29 cellular contexts compared by ENCODE assay signal in the genomic region with DNA sequence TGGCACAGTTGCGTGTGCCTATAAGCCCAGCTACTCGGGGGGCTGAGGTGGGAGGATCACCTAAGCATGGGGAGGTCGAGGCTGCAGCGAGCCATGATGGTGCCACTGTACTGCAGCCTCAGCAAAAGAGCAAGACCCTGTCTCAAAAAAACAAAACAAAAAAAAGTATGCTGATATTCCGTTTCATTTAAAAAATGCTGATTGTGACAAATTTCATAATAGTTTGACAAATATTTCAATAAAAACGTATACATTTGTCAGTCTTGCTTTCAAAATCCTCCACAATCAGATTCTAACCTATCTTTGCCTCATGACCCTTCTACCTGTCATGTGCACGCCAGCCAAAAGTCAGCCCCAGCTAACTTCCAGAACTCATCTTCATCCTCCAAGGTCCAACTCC.
"Had no signal": no experiment of that assay in that cellular context is flagged by ENCODE, and none has a peak within 500 bp of the region (broad histone marks: within the 10 kb centered on the region; RNA-seq: fewer than 3 reads in every experiment).

No MANE protein-coding gene starts in this region.

- H3K36me3 ChIP-seq: left ventricle myocardium inferior, neural progenitor cell, ovary, right atrium auricular region, stomach, thyroid gland, transverse colon, upper lobe of left lung, vagina had no signal

- H3K27me3 Mint-ChIP-seq: naive B cell; stimulated activated naive B cell treated with anti-CD40 and anti-IgM and Interleukin-4, amounts not matched to agents 10 μg/mL and 1 μg/mL and 100 μg/mL, for 72 hours had no signal

- H3K4me1 ChIP-seq: left ventricle myocardium inferior, right atrium auricular region, stomach, testis, thyroid gland, transverse colon, vagina had no signal

- H3K27me3 ChIP-seq: neural progenitor cell, ovary, right atrium auricular region, testis, thyroid gland, upper lobe of left lung, vagina had no signal

- H3K4me3 Mint-ChIP-seq: immature natural killer cell; mesothelial cell of epicardium; naive B cell; natural killer cell; nephron progenitor cell; neural progenitor cell; stimulated activated naive B cell treated with anti-CD40 and anti-IgM and Interleukin-4, amounts not matched to agents 10 μg/mL and 1 μg/mL and 100 μg/mL, for 72 hours had no signal

- H3K36me3 Mint-ChIP-seq: immature natural killer cell; mesothelial cell of epicardium; naive B cell; natural killer cell; stimulated activated naive B cell treated with anti-CD40 and anti-IgM and Interleukin-4, amounts not matched to agents 10 μg/mL and 1 μg/mL and 100 μg/mL, for 72 hours had no signal

- FAIRE-seq: islet of Langerhans, kidney had no signal

- H3K27ac Mint-ChIP-seq: immature natural killer cell; mesothelial cell of epicardium; naive B cell; natural killer cell; nephron progenitor cell; neural progenitor cell; progenitor cell of endocrine pancreas; stimulated activated naive B cell treated with anti-CD40 and anti-IgM and Interleukin-4, amounts not matched to agents 10 μg/mL and 1 μg/mL and 100 μg/mL, for 72 hours had no signal

- H3K9me3 Mint-ChIP-seq: immature natural killer cell; mesothelial cell of epicardium; naive B cell; natural killer cell; nephron progenitor cell; neural progenitor cell; stimulated activated naive B cell treated with anti-CD40 and anti-IgM and Interleukin-4, amounts not matched to agents 10 μg/mL and 1 μg/mL and 100 μg/mL, for 72 hours had no signal

- H3K4me1 Mint-ChIP-seq: immature natural killer cell, natural killer cell had no signal

- ATAC-seq: natural killer cell; sciatic nerve; stimulated activated naive B cell treated with anti-CD40 and anti-IgM and Interleukin-4, amounts not matched to agents 10 μg/mL and 1 μg/mL and 100 μg/mL, for 72 hours; stimulated activated naive CD8-positive, alpha-beta T cell treated with anti-CD3 and anti-CD28 coated beads, Interleukin-15, Interleukin-2, amounts not matched to agents 100 U/mL and 50 U/mL, for 24 hours had no signal

- H3K4me3 ChIP-seq: left ventricle myocardium inferior, lung, neural progenitor cell, ovary, right atrium auricular region, skin epidermis, stomach, testis, thyroid gland, transverse colon, upper lobe of left lung, vagina had no signal

- H3K4me2 ChIP-seq: neural progenitor cell had no signal

- H3K9ac ChIP-seq: neural progenitor cell had no signal

- H3K9me3 ChIP-seq: left ventricle myocardium inferior, ovary, right atrium auricular region, stomach, testis, thyroid gland, transverse colon, upper lobe of left lung, vagina had no signal

- H3K27ac ChIP-seq: left ventricle myocardium inferior, neural progenitor cell, ovary, right atrium auricular region, skin epidermis, stomach, testis, thyroid gland, transverse colon, upper lobe of left lung, vagina had no signal

- H2AFZ ChIP-seq: neural progenitor cell had no signal

- DNase-seq: hypothalamus; immature natural killer cell; kidney; left ventricle myocardium inferior; mesendoderm; naive B cell; natural killer cell; nephron progenitor cell; ovary; stimulated activated CD4-positive, alpha-beta T cell treated with anti-CD3 and anti-CD28 coated beads, Interleukin-12 subunit alpha, Interleukin-12 subunit beta, amount 100 ng/mL, for 4 hours; stimulated activated CD4-positive, alpha-beta T cell treated with anti-CD3 and anti-CD28 coated beads, Interleukin-15, amount 100 ng/mL, for 24 hours; stimulated activated CD4-positive, alpha-beta T cell treated with anti-CD3 and anti-CD28 coated beads, Interleukin-2, amount 100 ng/mL, for 24 hours; stimulated activated CD4-positive, alpha-beta T cell treated with anti-CD3 and anti-CD28 coated beads, Interleukin-4, amount 100 ng/mL, for 1 hour; stimulated activated naive B cell treated with anti-CD40 and anti-IgM and Interleukin-4, amounts not matched to agents 10 μg/mL and 1 μg/mL and 100 μg/mL, for 72 hours; stimulated activated naive CD8-positive, alpha-beta T cell treated with anti-CD3 and anti-CD28 coated beads, Interleukin-15, Interleukin-2, amounts not matched to agents 100 U/mL and 50 U/mL, for 24 hours; stomach; testis; thyroid gland; transverse colon; upper lobe of left lung had no signal
